In the genomic region with DNA sequence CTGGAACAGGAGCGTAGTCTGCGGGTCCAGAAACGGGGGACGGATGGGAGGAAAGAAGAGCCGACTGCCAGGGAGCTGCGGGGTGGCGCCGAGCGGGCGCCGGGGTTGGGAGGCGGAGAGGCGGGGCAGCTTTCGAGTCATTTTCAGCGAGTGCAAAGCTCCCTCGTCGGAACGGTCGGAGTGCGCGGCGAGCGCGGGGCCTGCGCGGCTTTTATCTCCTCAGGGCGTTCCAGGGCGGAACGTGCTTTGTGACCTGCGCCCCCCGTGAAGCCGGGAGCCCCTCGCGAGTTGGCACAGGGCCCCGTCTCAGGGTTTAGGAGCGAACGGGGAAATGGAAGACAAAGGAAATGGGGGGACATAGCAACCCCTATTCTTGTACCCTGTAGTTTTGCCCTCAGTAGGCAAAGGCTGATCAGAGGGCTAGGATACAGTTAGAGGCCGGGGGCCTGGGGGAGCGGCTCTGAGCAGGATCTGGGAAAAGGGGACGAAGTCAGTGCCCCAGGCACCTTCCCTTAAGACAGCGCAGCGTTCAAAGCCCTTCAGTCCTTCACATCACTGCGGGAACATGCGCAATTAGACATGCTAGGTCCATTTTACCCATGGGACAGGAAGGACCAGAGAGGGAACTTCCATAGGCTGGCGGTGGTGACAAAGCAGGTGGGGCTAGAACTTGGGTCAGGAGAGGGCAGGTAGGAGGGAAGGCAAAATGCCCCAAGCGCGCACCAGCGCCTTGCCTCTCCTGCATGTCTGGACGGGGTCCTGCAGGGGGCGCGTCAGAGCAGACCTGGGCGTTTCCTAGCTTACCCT, we compare ENCODE assay signal across 8 cellular contexts.
DNase-seq lines count a peak whose midpoint lies in the region; ATAC-seq and TF ChIP-seq lines count a peak whose summit lies in the region.

No MANE protein-coding gene starts in this region.

- peaks cover 0 to 7% (median 0%) of the 10 kb centered on the region in 7 donors for H3K9me3 Mint-ChIP-seq in CD14-positive monocyte
- no peaks in the 10 kb centered on the region for H3K9me3 Mint-ChIP-seq in activated CD4-positive, alpha-beta T cell treated with anti-CD3 and anti-CD28 coated beads for 36 hours (ENCODE audit: low read depth)

- H3K27ac Mint-ChIP-seq in CD14-positive monocyte: peak overlapping the region in 3 of 7 donors; percentile 71 to 84 (median 81)
- peak overlapping the region; percentile 76 for H3K27ac Mint-ChIP-seq in activated CD4-positive, alpha-beta T cell treated with anti-CD3 and anti-CD28 coated beads for 36 hours

- POLR2A ChIA-PET in activated CD4-positive, alpha-beta T cell treated with anti-CD3 and anti-CD28 coated beads for 36 hours (lab: Charles Lee): interaction anchor here (0.9 to 1.0 kb wide), 2 partner anchors 10 to 250 kb away, joined by 3 to 4 read pairs; no protein-coding TSS in a partner anchor

- intact Hi-C loops in CD14-positive monocyte (cut with micrococcal nuclease): loop anchor here (5.0 to 10.0 kb wide), 4 partner anchors 64 to 196 kb away; a partner anchor contains a TSS
- intact Hi-C loops in activated CD4-positive, alpha-beta T cell treated with anti-CD3 and anti-CD28 coated beads for 36 hours (cut with DNase I, micrococcal nuclease): loop anchor here (1.0 to 10.0 kb wide), 5 partner anchors 104 to 516 kb away; a partner anchor contains a TSS

- TF ChIP-seq CTCF in CD14-positive monocyte (IDR thresholded peaks at IDR 0.05): peak; percentile 96

- H3K4me3 Mint-ChIP-seq in CD14-positive monocyte: peak overlapping the region; percentile 79 to 92
- H3K4me3 Mint-ChIP-seq in activated CD4-positive, alpha-beta T cell treated with anti-CD3 and anti-CD28 coated beads for 36 hours: peak overlapping the region; percentile 73

- H3K27me3 Mint-ChIP-seq in CD14-positive monocyte (ENCODE audit: low read depth in 3 of 3): peaks cover 41 to 57% (median 46%) of the 10 kb centered on the region in 3 donors
- no peaks in the 10 kb centered on the region for H3K27me3 Mint-ChIP-seq in activated CD4-positive, alpha-beta T cell treated with anti-CD3 and anti-CD28 coated beads for 36 hours

- peaks cover 12% of the 10 kb centered on the region for H3K4me1 ChIP-seq in mononuclear cell (ENCODE audit: insufficient read depth, low read length)

- CTCF ChIA-PET in activated CD4-positive, alpha-beta T cell treated with anti-CD3 and anti-CD28 coated beads for 36 hours (lab: Charles Lee): interaction anchor here (0.5 to 2.6 kb wide), 37 partner anchors 8 to 368 kb away, joined by 3 to 40 read pairs (median 4); a partner anchor contains a TSS

- ATAC-seq in HG02678 (IDR thresholded peaks at IDR 0.05; ENCODE audit: unreplicated experiment): peak; percentile 71
- ATAC-seq in activated CD4-positive, alpha-beta T cell treated with anti-CD3 and anti-CD28 coated beads for 36 hours: peak; percentile 68

- H3K27me3 ChIP-seq in mononuclear cell (ENCODE audit: insufficient read depth, low read length): peaks cover 31% of the 10 kb centered on the region

- no peaks in the 10 kb centered on the region for H3K9me3 ChIP-seq in mononuclear cell (ENCODE audit: low read depth, low read length)

- H3K36me3 Mint-ChIP-seq in CD14-positive monocyte: peaks cover 0 to 2% of the 10 kb centered on the region in 2 donors
- H3K36me3 Mint-ChIP-seq in activated CD4-positive, alpha-beta T cell treated with anti-CD3 and anti-CD28 coated beads for 36 hours (ENCODE audit: low read depth): no peaks in the 10 kb centered on the region

- DNase-seq in CD14-positive monocyte (ENCODE audit: low spot score) (peak; percentile 70), ecto neural progenitor cell (ENCODE audit: low spot score) (peak; percentile 63), SHP77 treated with DMSO at 0.1 percent for 48 hours (lab: John Stamatoyannopoulos, UW) (no peak), NCI-H1694 treated with DMSO at 0.1 percent for 48 hours (lab: John Stamatoyannopoulos, UW) (no peak)
- DNase-seq in activated CD4-positive, alpha-beta T cell treated with anti-CD3 and anti-CD28 coated beads for 36 hours: peak; percentile 85
- peak; percentile 42 to 44 for DNase-seq in stimulated activated CD8-positive, alpha-beta memory T cell treated with anti-CD3 and anti-CD28 coated beads, Interleukin-7, amount 100 ng/mL, for 4 hours (ENCODE audit: low read depth in 2 of 2)

- peak overlapping the region; percentile 24 for H3K4me3 ChIP-seq in mononuclear cell (ENCODE audit: low read length)

- peaks cover 13% of the 10 kb centered on the region for H3K4me1 Mint-ChIP-seq in CD14-positive monocyte
- H3K4me1 Mint-ChIP-seq in activated CD4-positive, alpha-beta T cell treated with anti-CD3 and anti-CD28 coated beads for 36 hours: peaks cover 38% of the 10 kb centered on the region

Comparison
In these comparisons a context has a peak if more than half of its experiments do, and no peak if none do; other contexts are left out.
1. DNase-seq: peak in CD14-positive monocyte (single experiment), activated CD4-positive, alpha-beta T cell treated with anti-CD3 and anti-CD28 coated beads for 36 hours (single experiment), ecto neural progenitor cell (single experiment) and stimulated activated CD8-positive, alpha-beta memory T cell treated with anti-CD3 and anti-CD28 coated beads, Interleukin-7, amount 100 ng/mL, for 4 hours (2 of 2); none in SHP77 treated with DMSO at 0.1 percent for 48 hours (single experiment) and NCI-H1694 treated with DMSO at 0.1 percent for 48 hours (single experiment).